In the genomic region with DNA sequence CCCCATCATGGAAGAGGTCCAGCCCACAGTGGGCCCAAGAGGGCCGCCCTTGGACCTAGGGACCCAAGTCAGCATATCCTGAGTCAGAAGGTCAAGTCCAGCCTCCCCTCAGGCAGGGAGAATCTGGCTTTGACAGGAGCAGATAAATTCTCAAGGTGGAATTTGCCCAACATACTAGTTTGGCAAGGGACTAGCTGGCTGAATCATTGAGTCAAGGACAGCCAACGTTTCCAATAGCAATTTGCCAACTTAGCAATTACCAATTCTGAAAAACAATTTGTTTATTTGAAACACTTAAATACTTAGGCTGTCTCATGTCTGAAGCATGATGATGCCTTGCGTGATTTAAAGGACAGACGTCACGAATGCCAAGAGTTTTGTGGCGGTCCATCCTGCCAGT, we compare ENCODE assay signal across 2 cellular contexts. TPM values are rescaled to one million over a fixed set of nuclear protein-coding genes. Genes with fewer than 3 reads are reported as not detected.
"Had no signal": no experiment of that assay in that cellular context is flagged by ENCODE, and none has a peak within 500 bp of the region (broad histone marks: within the 10 kb centered on the region; RNA-seq: fewer than 3 reads in every experiment).

No MANE protein-coding gene starts in this region.

RNA-seq across cellular contexts. Expression of a gene that starts 2.7 kb away (rescaled TPM):
- total RNA-seq: G401, GM12878 had no signal
- polyA plus RNA-seq: GM12878 had no signal
